In the genomic region with DNA sequence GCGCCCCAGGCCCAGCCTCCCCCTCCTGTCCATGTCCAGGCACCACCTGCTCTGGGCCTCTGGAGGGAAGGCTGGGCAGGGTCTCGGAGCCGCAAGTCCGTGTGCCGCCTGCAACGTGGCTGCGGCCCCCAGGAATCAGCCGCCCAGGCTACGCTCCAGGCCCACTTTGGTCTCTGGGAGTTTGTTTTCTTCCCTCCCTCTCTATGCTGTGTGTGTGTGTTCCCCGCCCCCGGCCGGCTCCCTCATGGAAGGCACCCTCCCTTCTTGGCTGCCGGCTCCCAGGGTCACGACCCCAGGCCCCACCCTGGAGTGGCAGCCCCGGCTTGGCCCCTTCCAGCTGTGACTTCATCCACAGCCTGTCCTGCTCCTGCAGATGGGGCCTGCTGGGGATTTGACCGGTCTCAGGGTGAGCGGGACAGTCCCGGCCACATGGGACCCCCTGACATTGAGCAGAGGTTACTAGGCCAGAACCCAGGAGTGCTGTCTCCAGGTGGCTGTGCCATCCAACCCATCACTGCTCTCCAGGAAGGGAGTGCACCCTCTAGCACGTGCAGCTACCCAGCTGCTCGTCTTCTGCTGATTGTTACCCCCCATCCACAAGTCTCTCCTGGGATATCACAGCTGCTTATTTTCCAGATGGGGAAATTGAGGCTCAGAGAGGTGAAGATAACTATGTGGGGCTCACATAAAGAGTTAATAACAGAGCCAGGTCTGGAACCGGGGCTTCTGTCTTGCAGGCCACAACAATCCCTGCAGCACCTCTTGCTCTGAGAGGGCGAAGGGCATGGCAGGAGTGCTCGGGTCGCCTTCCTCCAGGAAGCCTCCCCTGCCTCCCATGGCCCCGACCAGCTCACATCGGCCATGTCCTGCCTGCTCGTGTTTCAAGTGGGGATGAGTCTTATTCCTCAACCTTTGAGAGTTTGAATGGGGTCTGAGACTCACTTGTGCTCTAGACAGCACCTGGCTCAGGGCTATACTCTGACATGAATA, we compare ENCODE assay signal across 1 cellular context.
TF ChIP-seq lines count a peak whose summit lies in the region.

No MANE protein-coding gene starts in this region.

TF ChIP-seq in HepG2, 621 proteins besides CTCF, POLR2A, EP300 and RAD21 (continued from another document and continues in another):
- TF ChIP-seq, protein P1, sequence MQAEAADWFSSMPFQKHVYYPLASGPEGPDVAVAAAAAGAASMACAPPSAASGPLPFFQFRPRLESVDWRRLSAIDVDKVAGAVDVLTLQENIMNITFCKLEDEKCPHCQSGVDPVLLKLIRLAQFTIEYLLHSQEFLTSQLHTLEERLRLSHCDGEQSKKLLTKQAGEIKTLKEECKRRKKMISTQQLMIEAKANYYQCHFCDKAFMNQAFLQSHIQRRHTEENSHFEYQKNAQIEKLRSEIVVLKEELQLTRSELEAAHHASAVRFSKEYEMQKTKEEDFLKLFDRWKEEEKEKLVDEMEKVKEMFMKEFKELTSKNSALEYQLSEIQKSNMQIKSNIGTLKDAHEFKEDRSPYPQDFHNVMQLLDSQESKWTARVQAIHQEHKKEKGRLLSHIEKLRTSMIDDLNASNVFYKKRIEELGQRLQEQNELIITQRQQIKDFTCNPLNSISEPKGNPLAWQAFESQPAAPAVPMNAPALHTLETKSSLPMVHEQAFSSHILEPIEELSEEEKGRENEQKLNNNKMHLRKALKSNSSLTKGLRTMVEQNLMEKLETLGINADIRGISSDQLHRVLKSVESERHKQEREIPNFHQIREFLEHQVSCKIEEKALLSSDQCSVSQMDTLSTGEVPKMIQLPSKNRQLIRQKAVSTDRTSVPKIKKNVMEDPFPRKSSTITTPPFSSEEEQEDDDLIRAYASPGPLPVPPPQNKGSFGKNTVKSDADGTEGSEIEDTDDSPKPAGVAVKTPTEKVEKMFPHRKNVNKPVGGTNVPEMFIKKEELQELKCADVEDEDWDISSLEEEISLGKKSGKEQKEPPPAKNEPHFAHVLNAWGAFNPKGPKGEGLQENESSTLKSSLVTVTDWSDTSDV (CRISPR knock-in tag; IDR thresholded peaks at IDR 0.05), result no peak
- TF ChIP-seq, protein P2, sequence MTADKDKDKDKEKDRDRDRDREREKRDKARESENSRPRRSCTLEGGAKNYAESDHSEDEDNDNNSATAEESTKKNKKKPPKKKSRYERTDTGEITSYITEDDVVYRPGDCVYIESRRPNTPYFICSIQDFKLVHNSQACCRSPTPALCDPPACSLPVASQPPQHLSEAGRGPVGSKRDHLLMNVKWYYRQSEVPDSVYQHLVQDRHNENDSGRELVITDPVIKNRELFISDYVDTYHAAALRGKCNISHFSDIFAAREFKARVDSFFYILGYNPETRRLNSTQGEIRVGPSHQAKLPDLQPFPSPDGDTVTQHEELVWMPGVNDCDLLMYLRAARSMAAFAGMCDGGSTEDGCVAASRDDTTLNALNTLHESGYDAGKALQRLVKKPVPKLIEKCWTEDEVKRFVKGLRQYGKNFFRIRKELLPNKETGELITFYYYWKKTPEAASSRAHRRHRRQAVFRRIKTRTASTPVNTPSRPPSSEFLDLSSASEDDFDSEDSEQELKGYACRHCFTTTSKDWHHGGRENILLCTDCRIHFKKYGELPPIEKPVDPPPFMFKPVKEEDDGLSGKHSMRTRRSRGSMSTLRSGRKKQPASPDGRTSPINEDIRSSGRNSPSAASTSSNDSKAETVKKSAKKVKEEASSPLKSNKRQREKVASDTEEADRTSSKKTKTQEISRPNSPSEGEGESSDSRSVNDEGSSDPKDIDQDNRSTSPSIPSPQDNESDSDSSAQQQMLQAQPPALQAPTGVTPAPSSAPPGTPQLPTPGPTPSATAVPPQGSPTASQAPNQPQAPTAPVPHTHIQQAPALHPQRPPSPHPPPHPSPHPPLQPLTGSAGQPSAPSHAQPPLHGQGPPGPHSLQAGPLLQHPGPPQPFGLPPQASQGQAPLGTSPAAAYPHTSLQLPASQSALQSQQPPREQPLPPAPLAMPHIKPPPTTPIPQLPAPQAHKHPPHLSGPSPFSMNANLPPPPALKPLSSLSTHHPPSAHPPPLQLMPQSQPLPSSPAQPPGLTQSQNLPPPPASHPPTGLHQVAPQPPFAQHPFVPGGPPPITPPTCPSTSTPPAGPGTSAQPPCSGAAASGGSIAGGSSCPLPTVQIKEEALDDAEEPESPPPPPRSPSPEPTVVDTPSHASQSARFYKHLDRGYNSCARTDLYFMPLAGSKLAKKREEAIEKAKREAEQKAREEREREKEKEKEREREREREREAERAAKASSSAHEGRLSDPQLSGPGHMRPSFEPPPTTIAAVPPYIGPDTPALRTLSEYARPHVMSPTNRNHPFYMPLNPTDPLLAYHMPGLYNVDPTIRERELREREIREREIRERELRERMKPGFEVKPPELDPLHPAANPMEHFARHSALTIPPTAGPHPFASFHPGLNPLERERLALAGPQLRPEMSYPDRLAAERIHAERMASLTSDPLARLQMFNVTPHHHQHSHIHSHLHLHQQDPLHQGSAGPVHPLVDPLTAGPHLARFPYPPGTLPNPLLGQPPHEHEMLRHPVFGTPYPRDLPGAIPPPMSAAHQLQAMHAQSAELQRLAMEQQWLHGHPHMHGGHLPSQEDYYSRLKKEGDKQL (CRISPR knock-in tag; IDR thresholded peaks at IDR 0.05; ENCODE audit: low read depth), result 0 out of 2 replicates have a peak, but pooled peaks have one; percentile 19
- no peak; the same call in 1 of the 2 replicates for TF ChIP-seq SRY (CRISPR knock-in tag; IDR thresholded peaks at IDR 0.05)
- peak; percentile 51 for TF ChIP-seq ZFY (CRISPR knock-in tag; IDR thresholded peaks at IDR 0.05)
- TF ChIP-seq ZNF761 (CRISPR knock-in tag; conservative IDR thresholded peaks at IDR 0.05), result 0 out of 2 replicates have a peak, but pooled peaks have one; percentile 41
- peak; percentile 19; the same call in 1 of the 2 replicates for TF ChIP-seq KDM2A (CRISPR knock-in tag; IDR thresholded peaks at IDR 0.05; ENCODE audit: borderline replicate concordance, low read depth)
- TF ChIP-seq SP2 (CRISPR knock-in tag; IDR thresholded peaks at IDR 0.05), result no peak
- no peak for TF ChIP-seq GATA4 (IDR thresholded peaks at IDR 0.05; ENCODE audit: borderline replicate concordance, low read depth)
- TF ChIP-seq, protein P3, sequence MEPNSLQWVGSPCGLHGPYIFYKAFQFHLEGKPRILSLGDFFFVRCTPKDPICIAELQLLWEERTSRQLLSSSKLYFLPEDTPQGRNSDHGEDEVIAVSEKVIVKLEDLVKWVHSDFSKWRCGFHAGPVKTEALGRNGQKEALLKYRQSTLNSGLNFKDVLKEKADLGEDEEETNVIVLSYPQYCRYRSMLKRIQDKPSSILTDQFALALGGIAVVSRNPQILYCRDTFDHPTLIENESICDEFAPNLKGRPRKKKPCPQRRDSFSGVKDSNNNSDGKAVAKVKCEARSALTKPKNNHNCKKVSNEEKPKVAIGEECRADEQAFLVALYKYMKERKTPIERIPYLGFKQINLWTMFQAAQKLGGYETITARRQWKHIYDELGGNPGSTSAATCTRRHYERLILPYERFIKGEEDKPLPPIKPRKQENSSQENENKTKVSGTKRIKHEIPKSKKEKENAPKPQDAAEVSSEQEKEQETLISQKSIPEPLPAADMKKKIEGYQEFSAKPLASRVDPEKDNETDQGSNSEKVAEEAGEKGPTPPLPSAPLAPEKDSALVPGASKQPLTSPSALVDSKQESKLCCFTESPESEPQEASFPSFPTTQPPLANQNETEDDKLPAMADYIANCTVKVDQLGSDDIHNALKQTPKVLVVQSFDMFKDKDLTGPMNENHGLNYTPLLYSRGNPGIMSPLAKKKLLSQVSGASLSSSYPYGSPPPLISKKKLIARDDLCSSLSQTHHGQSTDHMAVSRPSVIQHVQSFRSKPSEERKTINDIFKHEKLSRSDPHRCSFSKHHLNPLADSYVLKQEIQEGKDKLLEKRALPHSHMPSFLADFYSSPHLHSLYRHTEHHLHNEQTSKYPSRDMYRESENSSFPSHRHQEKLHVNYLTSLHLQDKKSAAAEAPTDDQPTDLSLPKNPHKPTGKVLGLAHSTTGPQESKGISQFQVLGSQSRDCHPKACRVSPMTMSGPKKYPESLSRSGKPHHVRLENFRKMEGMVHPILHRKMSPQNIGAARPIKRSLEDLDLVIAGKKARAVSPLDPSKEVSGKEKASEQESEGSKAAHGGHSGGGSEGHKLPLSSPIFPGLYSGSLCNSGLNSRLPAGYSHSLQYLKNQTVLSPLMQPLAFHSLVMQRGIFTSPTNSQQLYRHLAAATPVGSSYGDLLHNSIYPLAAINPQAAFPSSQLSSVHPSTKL (CRISPR knock-in tag; IDR thresholded peaks at IDR 0.05), result 0 out of 2 replicates have a peak, but pooled peaks have one; percentile 30
- no peak for TF ChIP-seq MAFF (IDR thresholded peaks at IDR 0.05; ENCODE audit: low read depth, low read length)
- TF ChIP-seq ZNF10 (CRISPR knock-in tag; IDR thresholded peaks at IDR 0.05; ENCODE audit: borderline replicate concordance, low read depth), result no peak
- TF ChIP-seq, protein P4, sequence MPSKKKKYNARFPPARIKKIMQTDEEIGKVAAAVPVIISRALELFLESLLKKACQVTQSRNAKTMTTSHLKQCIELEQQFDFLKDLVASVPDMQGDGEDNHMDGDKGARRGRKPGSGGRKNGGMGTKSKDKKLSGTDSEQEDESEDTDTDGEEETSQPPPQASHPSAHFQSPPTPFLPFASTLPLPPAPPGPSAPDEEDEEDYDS (CRISPR knock-in tag; IDR thresholded peaks at IDR 0.05), result no peak; the same call in 1 of the 2 replicates
- TF ChIP-seq, protein P5, sequence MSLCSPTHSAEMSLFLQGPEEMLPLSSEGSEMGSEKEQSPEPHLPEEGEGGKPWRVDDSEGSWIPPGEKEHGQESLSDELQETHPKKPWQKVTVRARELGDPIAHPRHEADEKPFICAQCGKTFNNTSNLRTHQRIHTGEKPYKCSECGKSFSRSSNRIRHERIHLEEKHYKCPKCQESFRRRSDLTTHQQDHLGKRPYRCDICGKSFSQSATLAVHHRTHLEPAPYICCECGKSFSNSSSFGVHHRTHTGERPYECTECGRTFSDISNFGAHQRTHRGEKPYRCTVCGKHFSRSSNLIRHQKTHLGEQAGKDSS (CRISPR knock-in tag; IDR thresholded peaks at IDR 0.05; ENCODE audit: borderline replicate concordance, low read depth), result no peak
- no peak for TF ChIP-seq NR2F2 (IDR thresholded peaks at IDR 0.05; ENCODE audit: borderline replicate concordance, low read depth)
- TF ChIP-seq RBFOX2 (IDR thresholded peaks at IDR 0.05; ENCODE audit: low read depth, low read length), result peak; percentile 62
- no peak for TF ChIP-seq KLF16 (CRISPR knock-in tag; IDR thresholded peaks at IDR 0.05)
- TF ChIP-seq MBD4 (IDR thresholded peaks at IDR 0.05; ENCODE audit: borderline replicate concordance, low read length), result no peak
- no peak for TF ChIP-seq ZNF598 (CRISPR knock-in tag; IDR thresholded peaks at IDR 0.05; ENCODE audit: borderline replicate concordance)
- no peak for TF ChIP-seq ZNF253 (CRISPR knock-in tag; IDR thresholded peaks at IDR 0.05; ENCODE audit: borderline replicate concordance)
- no peak for TF ChIP-seq SUZ12 (IDR thresholded peaks at IDR 0.05; ENCODE audit: low read depth, low read length)
- no peak for TF ChIP-seq ZSCAN22 (CRISPR knock-in tag; IDR thresholded peaks at IDR 0.05)
- TF ChIP-seq ZNF329 (CRISPR knock-in tag; IDR thresholded peaks at IDR 0.05; ENCODE audit: low read depth), result no peak
- TF ChIP-seq ZNF256 (CRISPR knock-in tag; conservative IDR thresholded peaks at IDR 0.05), result no peak
- TF ChIP-seq, protein P6, sequence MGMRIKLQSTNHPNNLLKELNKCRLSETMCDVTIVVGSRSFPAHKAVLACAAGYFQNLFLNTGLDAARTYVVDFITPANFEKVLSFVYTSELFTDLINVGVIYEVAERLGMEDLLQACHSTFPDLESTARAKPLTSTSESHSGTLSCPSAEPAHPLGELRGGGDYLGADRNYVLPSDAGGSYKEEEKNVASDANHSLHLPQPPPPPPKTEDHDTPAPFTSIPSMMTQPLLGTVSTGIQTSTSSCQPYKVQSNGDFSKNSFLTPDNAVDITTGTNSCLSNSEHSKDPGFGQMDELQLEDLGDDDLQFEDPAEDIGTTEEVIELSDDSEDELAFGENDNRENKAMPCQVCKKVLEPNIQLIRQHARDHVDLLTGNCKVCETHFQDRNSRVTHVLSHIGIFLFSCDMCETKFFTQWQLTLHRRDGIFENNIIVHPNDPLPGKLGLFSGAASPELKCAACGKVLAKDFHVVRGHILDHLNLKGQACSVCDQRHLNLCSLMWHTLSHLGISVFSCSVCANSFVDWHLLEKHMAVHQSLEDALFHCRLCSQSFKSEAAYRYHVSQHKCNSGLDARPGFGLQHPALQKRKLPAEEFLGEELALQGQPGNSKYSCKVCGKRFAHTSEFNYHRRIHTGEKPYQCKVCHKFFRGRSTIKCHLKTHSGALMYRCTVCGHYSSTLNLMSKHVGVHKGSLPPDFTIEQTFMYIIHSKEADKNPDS (CRISPR knock-in tag; IDR thresholded peaks at IDR 0.05), result no peak
- TF ChIP-seq RFX1 (IDR thresholded peaks at IDR 0.05), result no peak
- no peak for TF ChIP-seq NR1H2 (CRISPR knock-in tag; IDR thresholded peaks at IDR 0.05; ENCODE audit: borderline replicate concordance, low read depth)
- no peak for TF ChIP-seq MTF1 (CRISPR knock-in tag; IDR thresholded peaks at IDR 0.05)
- no peak for TF ChIP-seq ZNF530 (CRISPR knock-in tag; IDR thresholded peaks at IDR 0.05; ENCODE audit: low read depth)
- TF ChIP-seq ATF7-NPFF (CRISPR knock-in tag; IDR thresholded peaks at IDR 0.05; ENCODE audit: low read depth), result no peak
- no peak for TF ChIP-seq AGO1 (IDR thresholded peaks at IDR 0.05; ENCODE audit: low read depth, low read length, poor library complexity, severe bottlenecking)
- no peak for TF ChIP-seq MIER2 (CRISPR knock-in tag; IDR thresholded peaks at IDR 0.05)
- TF ChIP-seq ZNF335 (CRISPR knock-in tag; IDR thresholded peaks at IDR 0.05), result no peak
- TF ChIP-seq, protein P7, sequence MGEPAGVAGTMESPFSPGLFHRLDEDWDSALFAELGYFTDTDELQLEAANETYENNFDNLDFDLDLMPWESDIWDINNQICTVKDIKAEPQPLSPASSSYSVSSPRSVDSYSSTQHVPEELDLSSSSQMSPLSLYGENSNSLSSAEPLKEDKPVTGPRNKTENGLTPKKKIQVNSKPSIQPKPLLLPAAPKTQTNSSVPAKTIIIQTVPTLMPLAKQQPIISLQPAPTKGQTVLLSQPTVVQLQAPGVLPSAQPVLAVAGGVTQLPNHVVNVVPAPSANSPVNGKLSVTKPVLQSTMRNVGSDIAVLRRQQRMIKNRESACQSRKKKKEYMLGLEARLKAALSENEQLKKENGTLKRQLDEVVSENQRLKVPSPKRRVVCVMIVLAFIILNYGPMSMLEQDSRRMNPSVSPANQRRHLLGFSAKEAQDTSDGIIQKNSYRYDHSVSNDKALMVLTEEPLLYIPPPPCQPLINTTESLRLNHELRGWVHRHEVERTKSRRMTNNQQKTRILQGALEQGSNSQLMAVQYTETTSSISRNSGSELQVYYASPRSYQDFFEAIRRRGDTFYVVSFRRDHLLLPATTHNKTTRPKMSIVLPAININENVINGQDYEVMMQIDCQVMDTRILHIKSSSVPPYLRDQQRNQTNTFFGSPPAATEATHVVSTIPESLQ (CRISPR knock-in tag; conservative IDR thresholded peaks at IDR 0.05), result no peak
- TF ChIP-seq ZNF484 (CRISPR knock-in tag; IDR thresholded peaks at IDR 0.05; ENCODE audit: borderline replicate concordance, low read depth), result no peak
- TF ChIP-seq RXRB (CRISPR knock-in tag; IDR thresholded peaks at IDR 0.05; ENCODE audit: borderline replicate concordance), result 0 out of 2 replicates have a peak, but pooled peaks have one; percentile 22
- TF ChIP-seq NFKB2 (CRISPR knock-in tag; IDR thresholded peaks at IDR 0.05; ENCODE audit: borderline replicate concordance), result no peak
- no peak for TF ChIP-seq ZNF160 (CRISPR knock-in tag; IDR thresholded peaks at IDR 0.05)
- no peak for TF ChIP-seq ZFAT (CRISPR knock-in tag; conservative IDR thresholded peaks at IDR 0.05)
- no peak for TF ChIP-seq ZC3H4 (CRISPR knock-in tag; IDR thresholded peaks at IDR 0.05; ENCODE audit: borderline replicate concordance)
- no peak for TF ChIP-seq ZNF558 (CRISPR knock-in tag; IDR thresholded peaks at IDR 0.05; ENCODE audit: borderline replicate concordance)
- TF ChIP-seq ZFP41 (CRISPR knock-in tag; IDR thresholded peaks at IDR 0.05; ENCODE audit: borderline replicate concordance), result no peak
- no peak for TF ChIP-seq CENPT (CRISPR knock-in tag; IDR thresholded peaks at IDR 0.05; ENCODE audit: low read depth)
- 0 out of 2 replicates have a peak, but pooled peaks have one; percentile 31 for TF ChIP-seq ZNF501 (CRISPR knock-in tag; IDR thresholded peaks at IDR 0.05)
- no peak for TF ChIP-seq ZFP36L1 (CRISPR knock-in tag; IDR thresholded peaks at IDR 0.05)
